In the genomic region with DNA sequence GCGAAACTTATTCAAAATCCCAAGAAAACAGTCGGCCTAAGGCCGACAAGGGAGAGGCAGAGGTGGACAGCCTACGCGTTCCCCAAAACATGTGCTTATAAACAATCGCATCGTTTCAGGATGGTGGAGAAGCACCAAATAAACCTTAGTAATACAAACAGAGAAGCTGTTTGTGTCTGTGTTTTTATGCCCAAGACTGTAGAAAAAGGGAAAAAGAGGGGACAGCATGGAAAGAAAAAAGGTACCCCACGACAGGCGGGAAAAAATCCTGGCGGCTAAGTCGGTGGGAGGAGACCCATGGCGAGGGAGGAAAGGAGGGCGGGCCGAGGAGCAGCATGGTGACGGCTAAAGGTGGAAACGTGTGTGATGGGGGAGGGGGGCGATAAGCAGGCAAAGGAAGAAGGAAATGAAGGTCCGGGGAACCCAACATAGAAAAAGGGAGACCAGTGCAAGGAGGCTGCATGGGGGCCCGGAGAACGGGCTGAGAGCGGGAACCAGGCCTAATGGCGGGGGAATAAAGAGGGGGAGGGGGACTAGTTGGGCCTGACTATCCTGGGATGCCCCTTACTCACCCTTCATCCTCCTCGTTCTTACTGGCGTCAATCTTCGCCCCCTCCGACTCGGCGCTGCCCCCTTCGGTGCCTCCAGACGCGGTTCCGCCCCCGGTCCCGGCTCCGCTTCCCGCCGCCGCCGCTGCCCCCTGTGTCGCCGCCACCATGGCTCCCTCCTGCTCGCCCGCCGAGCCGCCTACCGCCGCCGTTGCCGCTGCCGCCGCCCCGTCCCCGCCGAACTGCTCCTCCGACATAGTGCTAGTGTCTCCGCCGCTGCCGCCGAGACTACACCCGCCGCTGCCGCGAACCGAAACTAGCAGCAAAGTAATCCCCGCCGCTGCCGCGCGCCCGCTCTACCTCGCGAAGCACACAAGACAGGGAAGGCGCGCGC, we compare ENCODE assay signal across 2 cellular contexts.
A peak's percentile ranks its signal among the peaks of the same experiment; 100 is the strongest.
TF ChIP-seq lines count a peak whose summit lies in the region.

No MANE protein-coding gene starts in this region.

TF ChIP-seq in HCT116, 20 proteins besides CTCF, POLR2A, EP300 and RAD21:
- TF ChIP-seq TCF7L2 (IDR thresholded peaks at IDR 0.05; ENCODE audit: borderline replicate concordance, extremely low read depth, insufficient read depth, insufficient read length) (no peak), POLR2AphosphoS5 (IDR thresholded peaks at IDR 0.05; ENCODE audit: low read depth, low read length) (peak; percentile 67), SP1 (IDR thresholded peaks at IDR 0.05; ENCODE audit: low read depth) (no peak), EZH2 (IDR thresholded peaks at IDR 0.05) (no peak), SRF (IDR thresholded peaks at IDR 0.05; ENCODE audit: low read depth) (no peak), CEBPB (IDR thresholded peaks at IDR 0.05; ENCODE audit: low read depth) (no peak), SIN3A (IDR thresholded peaks at IDR 0.05; ENCODE audit: low read depth) (no peak), ELF1 (IDR thresholded peaks at IDR 0.05; ENCODE audit: borderline replicate concordance, low read depth) (no peak), ZFX (IDR thresholded peaks at IDR 0.05) (peak; percentile 34; the same call in 1 of the 2 replicates), FOSL1 (IDR thresholded peaks at IDR 0.05; ENCODE audit: low read depth) (no peak), ZNF274 (IDR thresholded peaks at IDR 0.05; ENCODE audit: low read depth, low read length) (no peak), EZH2phosphoT487 (IDR thresholded peaks at IDR 0.05; ENCODE audit: borderline replicate concordance) (no peak), EGR1 (IDR thresholded peaks at IDR 0.05; ENCODE audit: low read depth) (no peak), CBX3 (IDR thresholded peaks at IDR 0.05; ENCODE audit: low read depth) (no peak), JUND (IDR thresholded peaks at IDR 0.05) (no peak), YY1 (IDR thresholded peaks at IDR 0.05; ENCODE audit: extremely low read depth, insufficient replicate concordance, low read depth, low read length) (peak; percentile 41)
- TF ChIP-seq, protein P1, sequence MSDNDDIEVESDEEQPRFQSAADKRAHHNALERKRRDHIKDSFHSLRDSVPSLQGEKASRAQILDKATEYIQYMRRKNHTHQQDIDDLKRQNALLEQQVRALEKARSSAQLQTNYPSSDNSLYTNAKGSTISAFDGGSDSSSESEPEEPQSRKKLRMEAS (IDR thresholded peaks at IDR 0.05) = no peak
- TF ChIP-seq, protein P2, sequence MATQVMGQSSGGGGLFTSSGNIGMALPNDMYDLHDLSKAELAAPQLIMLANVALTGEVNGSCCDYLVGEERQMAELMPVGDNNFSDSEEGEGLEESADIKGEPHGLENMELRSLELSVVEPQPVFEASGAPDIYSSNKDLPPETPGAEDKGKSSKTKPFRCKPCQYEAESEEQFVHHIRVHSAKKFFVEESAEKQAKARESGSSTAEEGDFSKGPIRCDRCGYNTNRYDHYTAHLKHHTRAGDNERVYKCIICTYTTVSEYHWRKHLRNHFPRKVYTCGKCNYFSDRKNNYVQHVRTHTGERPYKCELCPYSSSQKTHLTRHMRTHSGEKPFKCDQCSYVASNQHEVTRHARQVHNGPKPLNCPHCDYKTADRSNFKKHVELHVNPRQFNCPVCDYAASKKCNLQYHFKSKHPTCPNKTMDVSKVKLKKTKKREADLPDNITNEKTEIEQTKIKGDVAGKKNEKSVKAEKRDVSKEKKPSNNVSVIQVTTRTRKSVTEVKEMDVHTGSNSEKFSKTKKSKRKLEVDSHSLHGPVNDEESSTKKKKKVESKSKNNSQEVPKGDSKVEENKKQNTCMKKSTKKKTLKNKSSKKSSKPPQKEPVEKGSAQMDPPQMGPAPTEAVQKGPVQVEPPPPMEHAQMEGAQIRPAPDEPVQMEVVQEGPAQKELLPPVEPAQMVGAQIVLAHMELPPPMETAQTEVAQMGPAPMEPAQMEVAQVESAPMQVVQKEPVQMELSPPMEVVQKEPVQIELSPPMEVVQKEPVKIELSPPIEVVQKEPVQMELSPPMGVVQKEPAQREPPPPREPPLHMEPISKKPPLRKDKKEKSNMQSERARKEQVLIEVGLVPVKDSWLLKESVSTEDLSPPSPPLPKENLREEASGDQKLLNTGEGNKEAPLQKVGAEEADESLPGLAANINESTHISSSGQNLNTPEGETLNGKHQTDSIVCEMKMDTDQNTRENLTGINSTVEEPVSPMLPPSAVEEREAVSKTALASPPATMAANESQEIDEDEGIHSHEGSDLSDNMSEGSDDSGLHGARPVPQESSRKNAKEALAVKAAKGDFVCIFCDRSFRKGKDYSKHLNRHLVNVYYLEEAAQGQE (IDR thresholded peaks at IDR 0.05; ENCODE audit: low read depth) = no peak
- TF ChIP-seq, protein P3, sequence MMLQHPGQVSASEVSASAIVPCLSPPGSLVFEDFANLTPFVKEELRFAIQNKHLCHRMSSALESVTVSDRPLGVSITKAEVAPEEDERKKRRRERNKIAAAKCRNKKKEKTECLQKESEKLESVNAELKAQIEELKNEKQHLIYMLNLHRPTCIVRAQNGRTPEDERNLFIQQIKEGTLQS (IDR thresholded peaks at IDR 0.05) = no peak
- TF ChIP-seq, protein P4, sequence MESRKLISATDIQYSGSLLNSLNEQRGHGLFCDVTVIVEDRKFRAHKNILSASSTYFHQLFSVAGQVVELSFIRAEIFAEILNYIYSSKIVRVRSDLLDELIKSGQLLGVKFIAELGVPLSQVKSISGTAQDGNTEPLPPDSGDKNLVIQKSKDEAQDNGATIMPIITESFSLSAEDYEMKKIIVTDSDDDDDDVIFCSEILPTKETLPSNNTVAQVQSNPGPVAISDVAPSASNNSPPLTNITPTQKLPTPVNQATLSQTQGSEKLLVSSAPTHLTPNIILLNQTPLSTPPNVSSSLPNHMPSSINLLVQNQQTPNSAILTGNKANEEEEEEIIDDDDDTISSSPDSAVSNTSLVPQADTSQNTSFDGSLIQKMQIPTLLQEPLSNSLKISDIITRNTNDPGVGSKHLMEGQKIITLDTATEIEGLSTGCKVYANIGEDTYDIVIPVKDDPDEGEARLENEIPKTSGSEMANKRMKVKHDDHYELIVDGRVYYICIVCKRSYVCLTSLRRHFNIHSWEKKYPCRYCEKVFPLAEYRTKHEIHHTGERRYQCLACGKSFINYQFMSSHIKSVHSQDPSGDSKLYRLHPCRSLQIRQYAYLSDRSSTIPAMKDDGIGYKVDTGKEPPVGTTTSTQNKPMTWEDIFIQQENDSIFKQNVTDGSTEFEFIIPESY (IDR thresholded peaks at IDR 0.05; ENCODE audit: extremely low read depth, insufficient replicate concordance, low read length) = no peak

TF ChIP-seq in SK-N-SH, 30 proteins besides CTCF, POLR2A, EP300 and RAD21:
- peak; percentile 91; the same call in 1 of the 2 replicates for TF ChIP-seq SIN3A (IDR thresholded peaks at IDR 0.05; ENCODE audit: borderline replicate concordance, low read depth, low read length)
- peak; percentile 97 for TF ChIP-seq MXI1 (IDR thresholded peaks at IDR 0.05; ENCODE audit: low read depth, low read length)
- TF ChIP-seq JUND (IDR thresholded peaks at IDR 0.05) = no peak
- TF ChIP-seq POLR2AphosphoS5 (IDR thresholded peaks at IDR 0.05; ENCODE audit: low read depth, low read length) = peak; percentile 25; the same call in 1 of the 2 replicates
- TF ChIP-seq, protein P1 (IDR thresholded peaks at IDR 0.05; ENCODE audit: low read depth) = peak; percentile 79
- peak; percentile 69; the same call in 1 of the 2 replicates for TF ChIP-seq TAF1 (IDR thresholded peaks at IDR 0.05; ENCODE audit: borderline replicate concordance, low read depth, low read length)
- TF ChIP-seq, protein P5, sequence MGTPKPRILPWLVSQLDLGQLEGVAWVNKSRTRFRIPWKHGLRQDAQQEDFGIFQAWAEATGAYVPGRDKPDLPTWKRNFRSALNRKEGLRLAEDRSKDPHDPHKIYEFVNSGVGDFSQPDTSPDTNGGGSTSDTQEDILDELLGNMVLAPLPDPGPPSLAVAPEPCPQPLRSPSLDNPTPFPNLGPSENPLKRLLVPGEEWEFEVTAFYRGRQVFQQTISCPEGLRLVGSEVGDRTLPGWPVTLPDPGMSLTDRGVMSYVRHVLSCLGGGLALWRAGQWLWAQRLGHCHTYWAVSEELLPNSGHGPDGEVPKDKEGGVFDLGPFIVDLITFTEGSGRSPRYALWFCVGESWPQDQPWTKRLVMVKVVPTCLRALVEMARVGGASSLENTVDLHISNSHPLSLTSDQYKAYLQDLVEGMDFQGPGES (IDR thresholded peaks at IDR 0.05; ENCODE audit: low read depth, low read length) = no peak
